Comparison of ENCODE assay signal across 30 cellular contexts in genomic region chrX:20670611-20671010, GRCh38.
"Had no signal": no experiment of that assay in that cellular context is flagged by ENCODE, and none has a peak within 500 bp of the region (broad histone marks: within the 10 kb centered on the region; RNA-seq: fewer than 3 reads in every experiment).

No MANE protein-coding gene starts in this region.

- H3K4me3 Mint-ChIP-seq: activated CD8-positive, alpha-beta T cell treated with anti-CD3 and anti-CD28 coated beads for 36 hours; activated naive CD4-positive, alpha-beta T cell treated with anti-CD3 and anti-CD28 coated beads, Interleukin-2, amount 50 U/mL, for 24 hours; activated naive CD8-positive, alpha-beta T cell treated with anti-CD3 and anti-CD28 coated beads, Interleukin-2, amount 10 ng/mL, durations not matched to agents 7 days and 5 days; activated T-cell treated with anti-CD3 and anti-CD28 coated beads, Interleukin-2, amount 50 U/mL, for 24 hours had no signal

- H3K27ac ChIP-seq: ascending aorta, body of pancreas, breast epithelium, WERI-Rb-1 had no signal

- H3K27ac Mint-ChIP-seq: activated CD8-positive, alpha-beta T cell treated with anti-CD3 and anti-CD28 coated beads for 36 hours; activated naive CD4-positive, alpha-beta T cell treated with anti-CD3 and anti-CD28 coated beads, Interleukin-2, amount 50 U/mL, for 24 hours; activated naive CD8-positive, alpha-beta T cell treated with anti-CD3 and anti-CD28 coated beads, Interleukin-2, amount 10 ng/mL, durations not matched to agents 7 days and 5 days; activated T-cell treated with anti-CD3 and anti-CD28 coated beads, Interleukin-2, amount 50 U/mL, for 24 hours; activated T-helper 2 cell treated with anti-CD3 and anti-CD28 coated beads, Interferon-gamma antibody, Interleukin-2, Interleukin-4, amounts not matched to agents 10 μg/mL and 5 μg/mL and 100 μg/mL, durations not matched to agents 14 hours and 24 hours and 36 hours had no signal

- H3K27me3 Mint-ChIP-seq: activated CD8-positive, alpha-beta T cell treated with anti-CD3 and anti-CD28 coated beads for 36 hours; activated naive CD4-positive, alpha-beta T cell treated with anti-CD3 and anti-CD28 coated beads, Interleukin-2, amount 50 U/mL, for 24 hours had no signal

- H3K9me3 Mint-ChIP-seq: activated CD8-positive, alpha-beta T cell treated with anti-CD3 and anti-CD28 coated beads for 36 hours; activated naive CD4-positive, alpha-beta T cell treated with anti-CD3 and anti-CD28 coated beads, Interleukin-2, amount 50 U/mL, for 24 hours; activated naive CD8-positive, alpha-beta T cell treated with anti-CD3 and anti-CD28 coated beads, Interleukin-2, amount 10 ng/mL, durations not matched to agents 7 days and 5 days; activated T-cell treated with anti-CD3 and anti-CD28 coated beads, Interleukin-2, amount 50 U/mL, for 24 hours; activated T-helper 2 cell treated with anti-CD3 and anti-CD28 coated beads, Interferon-gamma antibody, Interleukin-2, Interleukin-4, amounts not matched to agents 10 μg/mL and 5 μg/mL and 100 μg/mL, durations not matched to agents 14 hours and 24 hours and 36 hours had no signal

- H3K27me3 ChIP-seq: ascending aorta, body of pancreas, MG63 had no signal

- H3K4me1 Mint-ChIP-seq: activated naive CD4-positive, alpha-beta T cell treated with anti-CD3 and anti-CD28 coated beads, Interleukin-2, amount 50 U/mL, for 24 hours; activated naive CD8-positive, alpha-beta T cell treated with anti-CD3 and anti-CD28 coated beads, Interleukin-2, amount 10 ng/mL, durations not matched to agents 7 days and 5 days had no signal

- ATAC-seq: activated CD8-positive, alpha-beta T cell treated with anti-CD3 and anti-CD28 coated beads for 36 hours; body of pancreas had no signal

- H3K9me3 ChIP-seq: ascending aorta, body of pancreas, breast epithelium, MG63 had no signal

- H3K36me3 Mint-ChIP-seq: activated naive CD4-positive, alpha-beta T cell treated with anti-CD3 and anti-CD28 coated beads, Interleukin-2, amount 50 U/mL, for 24 hours; activated naive CD8-positive, alpha-beta T cell treated with anti-CD3 and anti-CD28 coated beads, Interleukin-2, amount 10 ng/mL, durations not matched to agents 7 days and 5 days had no signal

- H3K4me3 ChIP-seq: ascending aorta, body of pancreas, breast epithelium, MG63 had no signal

- H3K4me1 ChIP-seq: ascending aorta, body of pancreas, breast epithelium had no signal

- H3K36me3 ChIP-seq: ascending aorta, breast epithelium, MG63, WERI-Rb-1 had no signal

- DNase-seq: activated CD4-positive, alpha-beta T cell treated with anti-CD3 and anti-CD28 coated beads for 1 hour; activated CD4-positive, alpha-beta T cell treated with anti-CD3 and anti-CD28 coated beads for 48 hours; activated CD4-positive, CD25-positive, alpha-beta regulatory T cell; activated CD8-positive, alpha-beta T cell treated with anti-CD3 and anti-CD28 coated beads for 36 hours; activated gamma-delta T cell; activated naive CD4-positive, alpha-beta T cell treated with Interleukin-2 at 50 U/mL for 16 hours; activated naive CD8-positive, alpha-beta T cell treated with anti-CD3 and anti-CD28 coated beads, Interleukin-2, amount 10 ng/mL, durations not matched to agents 7 days and 5 days; activated T-cell treated with anti-CD3 and anti-CD28 coated beads, Interleukin-2, amount 50 U/mL, for 24 hours; amygdala; body of pancreas; caudate nucleus; cerebellar nuclear complex; MG63; NCI-H1048; NCI-H1105 treated with DMSO at 0.1 percent for 48 hours; NCI-H1436; NCI-H1694; NCI-H1930; NCI-H2081 treated with DMSO at 0.1 percent for 48 hours; NCI-H345; NCI-H510A; NCI-H526; NCI-H748 treated with DMSO at 0.1 percent for 48 hours; Right ventricle myocardium superior; T1000; WERI-Rb-1 had no signal
